In genomic region chr17:60060474-60060873, GRCh38 we compare ENCODE assay signal across 22 cellular contexts.
"Had no signal": no experiment of that assay in that cellular context is flagged by ENCODE, and none has a peak within 500 bp of the region (broad histone marks: within the 10 kb centered on the region; RNA-seq: fewer than 3 reads in every experiment).

No MANE protein-coding gene starts in this region.

- H3K27me3 Mint-ChIP-seq: activated T-cell treated with anti-CD3 and anti-CD28 coated beads, Interleukin-2, amount 50 U/mL, for 24 hours; activated T-helper 17 cell treated with anti-CD3 and anti-CD28 coated beads, Interleukin-2, amount 50 U/mL, for 72 hours; stimulated activated naive CD8-positive, alpha-beta T cell treated with anti-CD3 and anti-CD28 coated beads, Interleukin-15, amount 100 ng/mL, for 72 hours had no signal

- FAIRE-seq: bronchial epithelial cell had no signal

- H3K4me1 Mint-ChIP-seq: activated T-helper 17 cell treated with anti-CD3 and anti-CD28 coated beads, Interleukin-2, amount 50 U/mL, for 72 hours; natural killer cell; stimulated activated naive CD8-positive, alpha-beta T cell treated with anti-CD3 and anti-CD28 coated beads, Interleukin-15, amount 100 ng/mL, for 72 hours; WTC11 had no signal

- H3K9me3 ChIP-seq: ascending aorta, gastroesophageal sphincter, ovary, suprapubic skin, tibial nerve, uterus had no signal

- H3K4me3 ChIP-seq: adrenal gland, ascending aorta, coronary artery, gastroesophageal sphincter, ovary, suprapubic skin, tibial nerve, uterus had no signal

- H3K27me3 ChIP-seq: adrenal gland, ascending aorta, gastroesophageal sphincter, ovary, suprapubic skin, tibial nerve, uterus had no signal

- H3K4me1 ChIP-seq: adrenal gland, ascending aorta, gastroesophageal sphincter, suprapubic skin, tibial nerve, uterus had no signal

- H3K9me3 Mint-ChIP-seq: activated naive CD4-positive, alpha-beta T cell treated with anti-CD3 and anti-CD28 coated beads, Interleukin-2, amount 50 U/mL, for 72 hours; activated T-cell treated with anti-CD3 and anti-CD28 coated beads, Interleukin-2, amount 50 U/mL, for 24 hours; activated T-helper 17 cell treated with anti-CD3 and anti-CD28 coated beads, Interleukin-2, amount 50 U/mL, for 72 hours; natural killer cell; stimulated activated naive CD8-positive, alpha-beta T cell treated with anti-CD3 and anti-CD28 coated beads, Interleukin-15, amount 100 ng/mL, for 72 hours; WTC11 had no signal

- H3K4me3 Mint-ChIP-seq: activated T-cell treated with anti-CD3 and anti-CD28 coated beads, Interleukin-2, amount 50 U/mL, for 24 hours; activated T-helper 17 cell treated with anti-CD3 and anti-CD28 coated beads, Interleukin-2, amount 50 U/mL, for 72 hours; natural killer cell; stimulated activated naive CD8-positive, alpha-beta T cell treated with anti-CD3 and anti-CD28 coated beads, Interleukin-15, amount 100 ng/mL, for 72 hours; WTC11 had no signal

- H3K36me3 ChIP-seq: ovary, uterus had no signal

- H3K27ac Mint-ChIP-seq: activated naive CD4-positive, alpha-beta T cell treated with anti-CD3 and anti-CD28 coated beads, Interleukin-2, amount 50 U/mL, for 72 hours; activated T-cell treated with anti-CD3 and anti-CD28 coated beads, Interleukin-2, amount 50 U/mL, for 24 hours; activated T-helper 17 cell treated with anti-CD3 and anti-CD28 coated beads, Interleukin-2, amount 50 U/mL, for 72 hours; natural killer cell; stimulated activated naive CD8-positive, alpha-beta T cell treated with anti-CD3 and anti-CD28 coated beads, Interleukin-15, amount 100 ng/mL, for 72 hours; WTC11 had no signal

- DNase-seq: activated T-cell treated with anti-CD3 and anti-CD28 coated beads, Interleukin-2, amount 50 U/mL, for 24 hours; adrenal gland; head of caudate nucleus; hypothalamus; left ventricle myocardium superior; midbrain; natural killer cell; ovary; right cardiac atrium; stimulated activated CD4-positive, alpha-beta T cell treated with anti-CD3 and anti-CD28 coated beads, Interleukin-1b, Interleukin-23, amount 100 ng/mL, for 48 hours; stimulated activated naive CD8-positive, alpha-beta T cell treated with anti-CD3 and anti-CD28 coated beads, Interleukin-15, amount 100 ng/mL, for 72 hours; T-helper 9 cell; uterus had no signal

- H3K27ac ChIP-seq: adrenal gland, ascending aorta, coronary artery, gastroesophageal sphincter, ovary, suprapubic skin, tibial nerve, uterus had no signal

- ATAC-seq: activated naive CD4-positive, alpha-beta T cell treated with anti-CD3 and anti-CD28 coated beads, Interleukin-2, amount 50 U/mL, for 72 hours; activated T-helper 17 cell treated with anti-CD3 and anti-CD28 coated beads, Interleukin-2, amount 50 U/mL, for 72 hours; gastroesophageal sphincter; left ventricle myocardium superior; natural killer cell; right cardiac atrium; stimulated activated naive CD8-positive, alpha-beta T cell treated with anti-CD3 and anti-CD28 coated beads, Interleukin-15, amount 100 ng/mL, for 72 hours; WTC11 had no signal
